9 cellular contexts compared by ENCODE assay signal in the genomic region with DNA sequence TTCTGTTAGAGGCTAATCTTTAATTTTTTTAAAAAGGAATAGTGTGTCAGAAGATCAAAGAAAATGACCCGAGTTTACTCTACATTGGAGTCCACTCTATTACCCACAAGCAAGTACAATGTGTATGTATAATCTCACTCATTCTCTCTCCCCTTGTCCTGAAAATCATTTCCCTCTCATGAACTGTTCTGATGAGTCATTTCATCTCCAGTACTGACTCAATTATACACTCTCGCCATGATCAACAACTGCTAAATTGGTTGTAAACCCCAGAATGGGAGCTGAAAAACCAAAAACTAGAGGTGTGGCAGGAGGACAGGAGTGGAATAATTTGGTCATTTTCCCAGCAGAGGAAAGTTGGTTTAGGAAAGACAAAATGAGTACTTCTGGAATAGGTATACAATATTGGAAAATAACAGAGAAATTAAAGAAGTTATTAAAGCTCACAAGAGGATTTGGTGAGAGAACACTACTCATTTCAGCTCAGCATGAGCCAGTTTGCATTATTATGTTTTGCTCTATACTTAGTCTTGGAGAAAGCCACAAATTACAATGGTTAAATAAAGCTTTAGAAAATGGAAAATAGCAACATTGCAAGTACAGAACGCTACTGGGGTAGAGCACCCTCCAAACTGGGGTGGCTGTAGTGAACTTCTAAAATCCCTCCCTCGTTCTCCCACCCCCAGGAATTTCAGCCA.
A peak's percentile ranks its signal among the peaks of the same experiment; 100 is the strongest.
DNase-seq lines count a peak whose midpoint lies in the region; ATAC-seq and TF ChIP-seq lines count a peak whose summit lies in the region.
"Had no signal": no experiment of that assay in that cellular context is flagged by ENCODE, and none has a peak within 500 bp of the region (broad histone marks: within the 10 kb centered on the region; RNA-seq: fewer than 3 reads in every experiment).

No MANE protein-coding gene starts in this region.

- no peak for TF ChIP-seq CTCF in cardiac fibroblast (IDR thresholded peaks at IDR 0.05; ENCODE audit: low read depth, low read length)
- no peak for TF ChIP-seq CTCF in colonic mucosa (IDR thresholded peaks at IDR 0.05)
- no peak for TF ChIP-seq CTCF in left lung (IDR thresholded peaks at IDR 0.05)

- H3K9me3 ChIP-seq in colonic mucosa (no peaks in the 10 kb centered on the region), left lung (no peaks in the 10 kb centered on the region)

- H3K4me1 ChIP-seq in colonic mucosa = no peaks in the 10 kb centered on the region
- no peaks in the 10 kb centered on the region for H3K4me1 ChIP-seq in left lung

- H3K27me3 ChIP-seq in colonic mucosa (no peaks in the 10 kb centered on the region), left lung (no peaks in the 10 kb centered on the region)

- no peak overlapping the region for H3K27ac ChIP-seq in colonic mucosa
- no peak overlapping the region for H3K27ac ChIP-seq in left lung

- H3K36me3 ChIP-seq in colonic mucosa = no peaks in the 10 kb centered on the region
- no peaks in the 10 kb centered on the region for H3K36me3 ChIP-seq in left lung

- ATAC-seq in GM19452 (IDR thresholded peaks at IDR 0.05; ENCODE audit: unreplicated experiment) = peak; percentile 94
- ATAC-seq in HG03108 (IDR thresholded peaks at IDR 0.05; ENCODE audit: unreplicated experiment) = peak; percentile 80
- ATAC-seq in left lung = no peak

- peak; percentile 73 for DNase-seq in EH (ENCODE audit: low read depth)
- peak; percentile 26 to 59 for DNase-seq in cardiac fibroblast (ENCODE audit: low read depth in 2 of 2)
- DNase-seq in colonic mucosa = no peak
- DNase-seq in left lung = no peak
- no peak for DNase-seq in stimulated activated CD4-positive, alpha-beta T cell treated with anti-CD3 and anti-CD28 coated beads, Interleukin-2, amount 100 ng/mL, for 24 hours
- no peak for DNase-seq in activated gamma-delta T cell (lab: John Stamatoyannopoulos, UW)
- DNase-seq: NCI-H187 had no signal

- intact Hi-C loops in colonic mucosa (cut with DNase I) (no loop called here), left lung (cut with DNase I) (no loop called here)

- no peak overlapping the region for H3K9ac ChIP-seq in colonic mucosa (ENCODE audit: low read depth in 2 of 2, low read length in 2 of 2)

- no peak overlapping the region for H3K4me3 ChIP-seq in cardiac fibroblast (replicated peaks in 1 of 2; ENCODE audit: low read depth in 2 of 2, low read length in 2 of 2)
- no peak overlapping the region for H3K4me3 ChIP-seq in colonic mucosa
- H3K4me3 ChIP-seq in left lung = no peak overlapping the region

Comparison
In these comparisons a context has a peak if more than half of its experiments do, and no peak if none do; other contexts are left out.
1. DNase-seq: peak in EH (single experiment) and cardiac fibroblast (2 of 2); none in colonic mucosa (single experiment), left lung (0 of 2), stimulated activated CD4-positive, alpha-beta T cell treated with anti-CD3 and anti-CD28 coated beads, Interleukin-2, amount 100 ng/mL, for 24 hours (0 of 2) and activated gamma-delta T cell (single experiment).